Comparison of ENCODE assay signal across 9 cellular contexts in the genomic region with DNA sequence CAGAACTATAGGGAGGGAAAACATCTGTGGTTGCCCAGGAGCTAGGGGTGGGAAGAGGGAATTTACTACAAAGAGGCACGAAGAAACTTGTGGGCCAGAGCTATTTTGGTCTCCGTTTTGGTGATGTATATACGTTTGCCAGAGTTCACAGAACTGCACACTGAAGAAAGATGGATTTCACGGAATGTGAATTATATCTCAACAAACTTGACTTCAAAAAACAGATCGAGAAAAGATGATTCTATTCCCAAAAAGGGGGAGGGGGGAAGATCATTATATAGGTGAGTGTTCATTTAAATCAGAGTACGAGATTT. TPM values are rescaled to one million over a fixed set of nuclear protein-coding genes. Genes with fewer than 3 reads are reported as not detected.
DNase-seq lines count a peak whose midpoint lies in the region; ATAC-seq, FAIRE-seq and TF ChIP-seq lines count a peak whose summit lies in the region.
"Had no signal": no experiment of that assay in that cellular context is flagged by ENCODE, and none has a peak within 500 bp of the region (broad histone marks: within the 10 kb centered on the region; RNA-seq: fewer than 3 reads in every experiment).

No MANE protein-coding gene starts in this region.

- H3K36me3 ChIP-seq in heart right ventricle (peaks cover 0 to 24% (median 0%) of the 10 kb centered on the region in 9 donors), uterus (no peaks in the 10 kb centered on the region)

- H3K36me3 Mint-ChIP-seq in memory B cell, result peaks cover 10% of the 10 kb centered on the region

- 19 to 22% methylated on average over 6 of the region's 6 CpGs for WGBS in heart right ventricle, 2 donors

- no peak for TF ChIP-seq CTCF in heart right ventricle (IDR thresholded peaks at IDR 0.05)
- TF ChIP-seq CTCF in astrocyte of the spinal cord (IDR thresholded peaks at IDR 0.05; ENCODE audit: low read depth, low read length), result no peak
- no peak for TF ChIP-seq CTCF in uterus (IDR thresholded peaks at IDR 0.05)

- DNase-seq in heart right ventricle (no peak), left ventricle myocardium superior (no peak), astrocyte of the spinal cord (ENCODE audit: low read depth, low spot score) (no peak), memory B cell (ENCODE audit: low spot score in 2 of 2) (no peak), uterus (no peak), KG1 (lab: John Stamatoyannopoulos, UW) (no peak), T-helper 9 cell (no peak), urothelium cell line (ENCODE audit: low spot score) (no peak)

- ATAC-seq in heart right ventricle, result no peak
- no peak for ATAC-seq in left ventricle myocardium superior
- ATAC-seq in memory B cell (ENCODE audit: low read depth), result no peak

- H3K27me3 ChIP-seq in heart right ventricle (peaks cover 0 to 23% (median 0%) of the 10 kb centered on the region in 7 donors), uterus (no peaks in the 10 kb centered on the region)

- FAIRE-seq in urothelium cell line (lab: Jason Lieb, UNC), result no peak

- H3K4me3 Mint-ChIP-seq in memory B cell, result peak overlapping the region; percentile 69

- peaks cover 12% of the 10 kb centered on the region for H3K4me1 Mint-ChIP-seq in memory B cell

- H3K27me3 Mint-ChIP-seq in memory B cell, result peaks cover 21% of the 10 kb centered on the region

- H3K27ac ChIP-seq in heart right ventricle, result peak overlapping the region in 8 of 10 donors; percentile 26 to 68 (median 60)
- peak overlapping the region; percentile 57 to 72 for H3K27ac ChIP-seq in uterus
- H3K27ac ChIP-seq: epithelial cell of prostate had no signal

- no peak overlapping the region for H3K27ac Mint-ChIP-seq in memory B cell

- peaks cover 0 to 18% (median 9%) of the 10 kb centered on the region in 9 donors for H3K4me1 ChIP-seq in heart right ventricle
- peaks cover 0 to 6% of the 10 kb centered on the region in 2 donors for H3K4me1 ChIP-seq in uterus

- no peak for TF ChIP-seq POLR2A in uterus (IDR thresholded peaks at IDR 0.05)

- no peaks in the 10 kb centered on the region for H3K9me3 ChIP-seq in heart right ventricle
- no peaks in the 10 kb centered on the region for H3K9me3 ChIP-seq in uterus

- no peaks in the 10 kb centered on the region for H3K9me3 Mint-ChIP-seq in memory B cell

- intact Hi-C loops in heart right ventricle (cut with DNase I), result no loop called here
- intact Hi-C loops in left ventricle myocardium superior (cut with micrococcal nuclease), result no loop called here
- intact Hi-C loops in uterus (cut with DNase I; ENCODE audit: low total_unique reads), result no loop called here

- peak overlapping the region; percentile 39 to 70 (median 58) for H3K4me3 ChIP-seq in heart right ventricle
- H3K4me3 ChIP-seq in astrocyte of the spinal cord (ENCODE audit: low read depth, low read length), result peak overlapping the region; percentile 49
- H3K4me3 ChIP-seq in uterus, result peak overlapping the region; percentile 43 to 44

- in situ Hi-C loops in astrocyte of the spinal cord (cut with HindIII; ENCODE audit: low sequenced_read_pairs), result no loop called here

RNA-seq across cellular contexts. Expression of a gene that starts 0.3 kb away (rescaled TPM):
- total RNA-seq in heart right ventricle, result 10 to 100 TPM; 10.0 to 29.3 (median 15.4) TPM
- 10 to 100 TPM in 1 of 2 donors, 1 to 10 TPM in 1; 6.6 to 59.4 TPM for polyA plus RNA-seq in heart right ventricle
- total RNA-seq in left ventricle myocardium superior, result 22.4 TPM
- 10 to 100 TPM in 1 of 4 donors, 1 to 10 TPM in 2, under 1 TPM in 1; 0.51 to 15.3 (median 2.6) TPM for total RNA-seq in uterus

RNA-seq across cellular contexts. Expression of a gene that starts 14.9 kb away (rescaled TPM):
- total RNA-seq in heart right ventricle (10 to 100 TPM; 14.5 to 24.2 (median 17.6) TPM), left ventricle myocardium superior (12.3 TPM), uterus (10 to 100 TPM; 17.6 to 80.2 (median 44.7) TPM)
- 10 to 100 TPM; 18.0 to 19.7 TPM for polyA plus RNA-seq in heart right ventricle

RNA-seq across cellular contexts. Expression of a gene that starts 31.7 kb away (rescaled TPM):
- total RNA-seq in heart right ventricle, result under 1 TPM in 1 of 10 donors, not detected in 9; 0.16 TPM
- under 1 TPM; 0.14 to 0.15 TPM for polyA plus RNA-seq in heart right ventricle
- total RNA-seq in left ventricle myocardium superior, result not detected
- 1 to 10 TPM in 2 of 4 donors, under 1 TPM in 1, not detected in 1; 0.83 to 3.6 (median 1.6) TPM for total RNA-seq in uterus

RNA-seq across cellular contexts. Expression of a gene that starts 49.2 kb away (rescaled TPM):
- total RNA-seq in heart right ventricle (1 to 10 TPM; 2.0 to 5.3 (median 4.1) TPM), left ventricle myocardium superior (4.2 TPM), uterus (10 to 100 TPM in 1 of 4 donors, 1 to 10 TPM in 3; 5.1 to 11.0 (median 7.4) TPM)
- 1 to 10 TPM; 1.3 to 1.9 TPM for polyA plus RNA-seq in heart right ventricle
